ENCODE assay signal across 1 cellular context in genomic region chr7:114922652-114923402, GRCh38.
TF ChIP-seq lines count a peak whose summit lies in the region.

No MANE protein-coding gene starts in this region.

TF ChIP-seq in GM12878, 131 proteins besides CTCF, POLR2A, EP300 and RAD21 (continued from another document):
- TF ChIP-seq MEF2B (IDR thresholded peaks at IDR 0.05; ENCODE audit: partially characterized antibody, poor library complexity, severe bottlenecking) (peak; percentile 61), ASH2L (IDR thresholded peaks at IDR 0.05; ENCODE audit: borderline replicate concordance, low read depth) (peak; percentile 45; the same call in 1 of the 2 replicates), RELB (IDR thresholded peaks at IDR 0.05; ENCODE audit: low read depth) (no peak), PML (IDR thresholded peaks at IDR 0.05; ENCODE audit: low read length) (peak; percentile 62; the same call in 1 of the 2 replicates), RUNX3 (IDR thresholded peaks at IDR 0.05; ENCODE audit: low read length) (no peak; the same call in 1 of the 2 replicates), HDGF (IDR thresholded peaks at IDR 0.05) (0 out of 2 replicates have a peak, but pooled peaks have one; percentile 43), MLLT1 (IDR thresholded peaks at IDR 0.05) (no peak), MAX (IDR thresholded peaks at IDR 0.05; ENCODE audit: low read depth, low read length) (peak; percentile 33; the same call in 1 of the 2 replicates), CBX3 (IDR thresholded peaks at IDR 0.05; ENCODE audit: borderline replicate concordance, low read depth) (no peak), RB1 (IDR thresholded peaks at IDR 0.05; ENCODE audit: borderline replicate concordance) (peak; percentile 38; the same call in 1 of the 2 replicates), FOS (IDR thresholded peaks at IDR 0.05; ENCODE audit: borderline replicate concordance, extremely low read depth, insufficient read length) (no peak), FOXM1 (IDR thresholded peaks at IDR 0.05; ENCODE audit: low read depth, low read length) (0 out of 2 replicates have a peak, but pooled peaks have one; percentile 17), BHLHE40 (IDR thresholded peaks at IDR 0.05; ENCODE audit: borderline replicate concordance in 1 of 2, low read depth in 2 of 2, low read length in 1 of 2) (0 out of 4 replicates have a peak, but pooled peaks of 1 of the 2 experiments have one; percentile 33), GATAD2B (conservative IDR thresholded peaks at IDR 0.05; ENCODE audit: low read depth) (no peak; the same call in 1 of the 2 replicates), CBX5 (IDR thresholded peaks at IDR 0.05; ENCODE audit: low read depth) (peak; percentile 3; the same call in 1 of the 2 replicates), NR2F1 (conservative IDR thresholded peaks at IDR 0.05) (0 out of 2 replicates have a peak, but pooled peaks have one; percentile 9), YY1 (IDR thresholded peaks at IDR 0.05; ENCODE audit: low read depth, low read length) (0 out of 2 replicates have a peak, but pooled peaks have one; percentile 1), MTA2 (IDR thresholded peaks at IDR 0.05; ENCODE audit: low read depth) (peak; percentile 26; the same call in 1 of the 2 replicates), MXI1 (IDR thresholded peaks at IDR 0.05; ENCODE audit: low read depth, low read length) (peak; percentile 33; the same call in 1 of the 2 replicates), CREB1 (IDR thresholded peaks at IDR 0.05; ENCODE audit: low read depth) (no peak), POLR2AphosphoS5 (IDR thresholded peaks at IDR 0.05; ENCODE audit: low read length) (peak; percentile 65), ZNF24 (IDR thresholded peaks at IDR 0.05) (no peak), ZNF274 (IDR thresholded peaks at IDR 0.05; ENCODE audit: insufficient read depth, insufficient read length) (no peak), WRNIP1 (IDR thresholded peaks at IDR 0.05; ENCODE audit: borderline replicate concordance, low read depth, low read length) (no peak), KAT2A (conservative IDR thresholded peaks at IDR 0.05; ENCODE audit: control insufficient read depth, low read depth, low read length) (no peak), DPF2 (IDR thresholded peaks at IDR 0.05) (no peak; the same call in 1 of the 2 replicates), ZNF687 (IDR thresholded peaks at IDR 0.05) (peak; percentile 30; the same call in 1 of the 2 replicates), TAF1 (IDR thresholded peaks at IDR 0.05; ENCODE audit: borderline replicate concordance, low read depth, low read length) (peak; percentile 31; the same call in 1 of the 2 replicates), CBFB (IDR thresholded peaks at IDR 0.05; ENCODE audit: low read depth) (no peak), PAX8 (IDR thresholded peaks at IDR 0.05) (no peak)
